Comparison of ENCODE assay signal across 8 cellular contexts in genomic region chr1:101288491-101288944, GRCh38. TPM values are rescaled to one million over a fixed set of nuclear protein-coding genes. Genes with fewer than 3 reads are reported as not detected.
A peak's percentile ranks its signal among the peaks of the same experiment; 100 is the strongest.
DNase-seq lines count a peak whose midpoint lies in the region; ATAC-seq lines count a peak whose summit lies in the region.

No MANE protein-coding gene starts in this region.

- H3K9me3 ChIP-seq in SJSA1 (replicated peaks): no peaks in the 10 kb centered on the region

- no peaks in the 10 kb centered on the region for H3K36me3 ChIP-seq in SJSA1

- no peaks in the 10 kb centered on the region for H3K27me3 Mint-ChIP-seq in activated naive CD4-positive, alpha-beta T cell treated with anti-CD3 and anti-CD28 coated beads, Interleukin-2, amount 50 U/mL, for 24 hours

- no peak overlapping the region for H3K27ac ChIP-seq in SJSA1

- ATAC-seq in GM21390 (IDR thresholded peaks at IDR 0.05; ENCODE audit: unreplicated experiment): peak; percentile 56

- peak overlapping the region; percentile 12 for H3K4me3 Mint-ChIP-seq in activated naive CD4-positive, alpha-beta T cell treated with anti-CD3 and anti-CD28 coated beads, Interleukin-2, amount 50 U/mL, for 24 hours

- intact Hi-C loops in posterior cingulate gyrus (cut with DNase I): loop anchor here (2.0 to 5.0 kb wide), 2 partner anchors 151 to 368 kb away; no protein-coding TSS in a partner anchor

- peaks cover 80% of the 10 kb centered on the region for H3K4me1 Mint-ChIP-seq in activated naive CD4-positive, alpha-beta T cell treated with anti-CD3 and anti-CD28 coated beads, Interleukin-2, amount 50 U/mL, for 24 hours

- H3K4me1 ChIP-seq in SJSA1 (replicated peaks): 0 out of 2 replicates have a peak, but pooled peaks cover 5% of the 10 kb centered on the region

- H3K9me3 Mint-ChIP-seq in activated naive CD4-positive, alpha-beta T cell treated with anti-CD3 and anti-CD28 coated beads, Interleukin-2, amount 50 U/mL, for 24 hours: no peaks in the 10 kb centered on the region

- DNase-seq in DMS114 treated with DMSO at 0.1 percent for 48 hours (lab: John Stamatoyannopoulos, UW; ENCODE audit: unreplicated experiment) (peak; percentile 81), Kasumi-1 (lab: John Stamatoyannopoulos, UW) (peak; percentile 74 to 87), SJSA1 (ENCODE audit: low read depth in 1 of 2, low spot score in 2 of 2) (peak; percentile 80 to 82), glomerular endothelial cell (ENCODE audit: extremely low read depth, low read depth, low spot score) (peak; percentile 93), posterior cingulate gyrus (peak in 6 of 10 donors; percentile 16 to 66 (median 49)), mesenteric fat pad (ENCODE audit: low spot score) (no peak)

- H3K4me3 ChIP-seq in SJSA1: no peak overlapping the region

- H3K27me3 ChIP-seq in SJSA1 (replicated peaks): no peaks in the 10 kb centered on the region; the same call in none of the 2 replicates

- peaks cover 2% of the 10 kb centered on the region for H3K36me3 Mint-ChIP-seq in activated naive CD4-positive, alpha-beta T cell treated with anti-CD3 and anti-CD28 coated beads, Interleukin-2, amount 50 U/mL, for 24 hours

- H3K27ac Mint-ChIP-seq in activated naive CD4-positive, alpha-beta T cell treated with anti-CD3 and anti-CD28 coated beads, Interleukin-2, amount 50 U/mL, for 24 hours: peak overlapping the region; percentile 49

RNA-seq across cellular contexts. Expression of gene S1PR1, which starts 51.7 kb away (rescaled TPM):
- 3.7 and 13.3 TPM in 2 replicates for total RNA-seq in SJSA1 (2014; rRNA removed; shearing (Covaris generic))
- total RNA-seq in glomerular endothelial cell (260 and 279 TPM in 2 replicates), mesenteric fat pad (118 TPM)
